In genomic region chr18:44677933-44678332, GRCh38 we compare ENCODE assay signal across 23 cellular contexts. TPM values are rescaled to one million over a fixed set of nuclear protein-coding genes. Genes with fewer than 3 reads are reported as not detected.
DNase-seq lines count a peak whose midpoint lies in the region; ATAC-seq and TF ChIP-seq lines count a peak whose summit lies in the region.
"Had no signal": no experiment of that assay in that cellular context is flagged by ENCODE, and none has a peak within 500 bp of the region (broad histone marks: within the 10 kb centered on the region; RNA-seq: fewer than 3 reads in every experiment).

No MANE protein-coding gene starts in this region.

- no peak overlapping the region for H3K9ac ChIP-seq in OCI-LY3 (ENCODE audit: low read length)
- H3K9ac ChIP-seq: BLaER1 had no signal

- H3K36me3 ChIP-seq in OCI-LY3 (replicated peaks; ENCODE audit: low read depth, low read length) = no peaks in the 10 kb centered on the region
- H3K36me3 ChIP-seq in hepatocyte (replicated peaks; ENCODE audit: insufficient read depth, low read depth) = no peaks in the 10 kb centered on the region
- no peaks in the 10 kb centered on the region for H3K36me3 ChIP-seq in SJCRH30
- H3K36me3 ChIP-seq: BLaER1, left lung, MG63, neutrophil, Peyer's patch, upper lobe of right lung had no signal

- peaks cover 17% of the 10 kb centered on the region for H3K27me3 Mint-ChIP-seq in activated T-cell treated with anti-CD3 and anti-CD28 coated beads, Interleukin-2, amount 50 U/mL, for 4 hours (ENCODE audit: low read depth)
- no peaks in the 10 kb centered on the region for H3K27me3 Mint-ChIP-seq in stimulated activated naive B cell treated with anti-CD40 and anti-IgM and Interleukin-4, amounts not matched to agents 10 μg/mL and 1 μg/mL and 100 μg/mL, for 72 hours

- no peak overlapping the region for H3K4me3 ChIP-seq in OCI-LY3 (ENCODE audit: low read length)
- no peak overlapping the region for H3K4me3 ChIP-seq in hepatocyte
- H3K4me3 ChIP-seq in SJCRH30 = no peak overlapping the region

- no peaks in the 10 kb centered on the region for H3K9me3 Mint-ChIP-seq in activated T-cell treated with anti-CD3 and anti-CD28 coated beads, Interleukin-2, amount 50 U/mL, for 4 hours
- H3K9me3 Mint-ChIP-seq in stimulated activated naive B cell treated with anti-CD40 and anti-IgM and Interleukin-4, amounts not matched to agents 10 μg/mL and 1 μg/mL and 100 μg/mL, for 72 hours = no peaks in the 10 kb centered on the region
- H3K9me3 Mint-ChIP-seq: activated T-cell treated with anti-CD3 and anti-CD28 coated beads, Interleukin-2, amount 50 U/mL, for 24 hours; H9; T-helper 2 cell treated with Interferon-gamma antibody and Interleukin-4, amounts not matched to agents 5 μg/mL and 100 μg/mL, for 36 hours had no signal

- H2AFZ ChIP-seq in OCI-LY3 (ENCODE audit: low read depth, low read length) (0 out of 2 replicates have a peak overlapping the region, but pooled peaks have one; percentile 56), hepatocyte (no peak overlapping the region)

- no peaks in the 10 kb centered on the region for H4K20me1 ChIP-seq in OCI-LY3 (ENCODE audit: insufficient read depth, low read length)
- H4K20me1 ChIP-seq in hepatocyte (ENCODE audit: insufficient read depth, poor library complexity, severe bottlenecking) = no peaks in the 10 kb centered on the region
- H4K20me1 ChIP-seq: BLaER1 had no signal

- 92% methylated on average over 7 of the region's 7 CpGs for WGBS in hepatocyte (ENCODE audit: low lambda C conversion rate, missing lambda C conversion rate)

- H3K36me3 Mint-ChIP-seq in activated T-cell treated with anti-CD3 and anti-CD28 coated beads, Interleukin-2, amount 50 U/mL, for 4 hours (ENCODE audit: insufficient read depth) = no peaks in the 10 kb centered on the region
- peaks cover 5 to 10% of the 10 kb centered on the region in 2 donors for H3K36me3 Mint-ChIP-seq in stimulated activated naive B cell treated with anti-CD40 and anti-IgM and Interleukin-4, amounts not matched to agents 10 μg/mL and 1 μg/mL and 100 μg/mL, for 72 hours

- H3K27ac ChIP-seq in OCI-LY3 (ENCODE audit: low read length) = no peak overlapping the region
- H3K27ac ChIP-seq in hepatocyte = no peak overlapping the region
- no peak overlapping the region for H3K27ac ChIP-seq in SJCRH30
- H3K27ac ChIP-seq: BLaER1, HL-60, neutrophil had no signal

- H3K27ac Mint-ChIP-seq in stimulated activated naive B cell treated with anti-CD40 and anti-IgM and Interleukin-4, amounts not matched to agents 10 μg/mL and 1 μg/mL and 100 μg/mL, for 72 hours = peak overlapping the region; percentile 59
- H3K27ac Mint-ChIP-seq: activated T-cell treated with anti-CD3 and anti-CD28 coated beads, Interleukin-2, amount 50 U/mL, for 24 hours; H9; T-helper 2 cell treated with Interferon-gamma antibody and Interleukin-4, amounts not matched to agents 5 μg/mL and 100 μg/mL, for 36 hours had no signal

- H3K27me3 ChIP-seq in OCI-LY3 (ENCODE audit: low read depth, low read length) = peaks cover 3% of the 10 kb centered on the region
- H3K27me3 ChIP-seq in hepatocyte = no peaks in the 10 kb centered on the region
- H3K27me3 ChIP-seq in SJCRH30 = no peaks in the 10 kb centered on the region
- H3K27me3 ChIP-seq: MG63, Peyer's patch, upper lobe of right lung had no signal

- H3K4me1 ChIP-seq in OCI-LY3 (ENCODE audit: low read length) (peaks cover 25% of the 10 kb centered on the region), hepatocyte (ENCODE audit: insufficient read depth) (peaks cover 6% of the 10 kb centered on the region), SJCRH30 (peaks cover under 1% of the 10 kb centered on the region)

- H3K4me2 ChIP-seq in OCI-LY3 (ENCODE audit: low read length) = peak overlapping the region; percentile 83; the same call in 1 of the 2 replicates
- peak overlapping the region; percentile 88 for H3K4me2 ChIP-seq in hepatocyte

- H3K9me2 ChIP-seq in hepatocyte (replicated peaks; ENCODE audit: insufficient read depth) = no peaks in the 10 kb centered on the region

- H3K9me3 ChIP-seq in OCI-LY3 (ENCODE audit: insufficient read depth, low read length) (no peaks in the 10 kb centered on the region), hepatocyte (ENCODE audit: low read depth) (no peaks in the 10 kb centered on the region), SJCRH30 (replicated peaks) (no peaks in the 10 kb centered on the region)
- H3K9me3 ChIP-seq: BLaER1, left lung, MG63, neutrophil, Peyer's patch, upper lobe of right lung had no signal

- TF ChIP-seq CTCF in OCI-LY3 (IDR thresholded peaks at IDR 0.05; ENCODE audit: low read depth, low read length) = no peak
- no peak for TF ChIP-seq CTCF in hepatocyte (IDR thresholded peaks at IDR 0.05; ENCODE audit: poor library complexity)

- peak overlapping the region; percentile 16 for H3K4me3 Mint-ChIP-seq in activated T-cell treated with anti-CD3 and anti-CD28 coated beads, Interleukin-2, amount 50 U/mL, for 4 hours
- no peak overlapping the region for H3K4me3 Mint-ChIP-seq in stimulated activated naive B cell treated with anti-CD40 and anti-IgM and Interleukin-4, amounts not matched to agents 10 μg/mL and 1 μg/mL and 100 μg/mL, for 72 hours

- H3K79me2 ChIP-seq in OCI-LY3 (ENCODE audit: low read length) (peaks cover 21% of the 10 kb centered on the region), hepatocyte (peaks cover 28% of the 10 kb centered on the region)

- no peaks in the 10 kb centered on the region for H3K4me1 Mint-ChIP-seq in activated T-cell treated with anti-CD3 and anti-CD28 coated beads, Interleukin-2, amount 50 U/mL, for 4 hours (ENCODE audit: low read depth)
- H3K4me1 Mint-ChIP-seq in stimulated activated naive B cell treated with anti-CD40 and anti-IgM and Interleukin-4, amounts not matched to agents 10 μg/mL and 1 μg/mL and 100 μg/mL, for 72 hours = peaks cover 11 to 16% of the 10 kb centered on the region in 2 donors

- DNase-seq in activated T-cell treated with anti-CD3 and anti-CD28 coated beads, Interleukin-2, amount 50 U/mL, for 4 hours = no peak
- DNase-seq in activated T-cell treated with anti-CD3 and anti-CD28 coated beads for 4 hours (no peak), hepatocyte (ENCODE audit: low spot score) (no peak), SJCRH30 (no peak), dermis blood vessel endothelial cell (no peak)
- DNase-seq in stimulated activated naive B cell treated with anti-CD40 and anti-IgM and Interleukin-4, amounts not matched to agents 10 μg/mL and 1 μg/mL and 100 μg/mL, for 72 hours = no peak
- DNase-seq: activated naive CD4-positive, alpha-beta T cell treated with Interleukin-2 at 50 U/mL for 16 hours; activated T-cell treated with anti-CD3 and anti-CD28 coated beads, Interleukin-2, amount 50 U/mL, for 24 hours; H9; left lung; MG63; NCI-H1417 treated with DMSO at 0.1 percent for 48 hours; NCI-H2107; NCI-H446 treated with DMSO at 0.1 percent for 48 hours; Peyer's patch; stimulated activated CD4-positive, alpha-beta T cell treated with anti-CD3 and anti-CD28 coated beads, Interleukin-4, amount 100 ng/mL, for 24 hours; upper lobe of right lung had no signal

- no peak for ATAC-seq in activated T-cell treated with anti-CD3 and anti-CD28 coated beads, Interleukin-2, amount 50 U/mL, for 4 hours
- ATAC-seq in stimulated activated naive B cell treated with anti-CD40 and anti-IgM and Interleukin-4, amounts not matched to agents 10 μg/mL and 1 μg/mL and 100 μg/mL, for 72 hours (replicated peaks) = no peak
- ATAC-seq in GM19463 (IDR thresholded peaks at IDR 0.05; ENCODE audit: unreplicated experiment) = no peak
- ATAC-seq: left lung, upper lobe of right lung had no signal

RNA-seq across cellular contexts. Expression of gene SETBP1, which starts 2.8 kb away (rescaled TPM):
- total RNA-seq in activated T-cell treated with anti-CD3 and anti-CD28 coated beads, Interleukin-2, amount 50 U/mL, for 4 hours = 1 to 10 TPM; 6.2 to 9.2 (median 7.6) TPM
- 20.1 and 21.1 TPM in 2 replicates for total RNA-seq in hepatocyte
- 8.6 and 10.3 TPM in 2 replicates for polyA plus RNA-seq in hepatocyte
- total RNA-seq in SJCRH30 (2014; rRNA removed; shearing (Covaris generic)) = 10.5 and 11.9 TPM in 2 replicates
- 2.7 and 4.8 TPM in 2 replicates for total RNA-seq in dermis blood vessel endothelial cell
